Comparison of ENCODE assay signal across 10 cellular contexts in genomic region chr3:16887130-16887529, GRCh38. TPM values are rescaled to one million over a fixed set of nuclear protein-coding genes. Genes with fewer than 3 reads are reported as not detected.
A peak's percentile ranks its signal among the peaks of the same experiment; 100 is the strongest.
DNase-seq lines count a peak whose midpoint lies in the region; TF ChIP-seq lines count a peak whose summit lies in the region.
"Had no signal": no experiment of that assay in that cellular context is flagged by ENCODE, and none has a peak within 500 bp of the region (broad histone marks: within the 10 kb centered on the region; RNA-seq: fewer than 3 reads in every experiment).

No MANE protein-coding gene starts in this region.

- intact Hi-C loops in PC-9 (cut with micrococcal nuclease; ENCODE audit: unreplicated experiment) (no loop called here), testis (cut with DNase I; ENCODE audit: low total_unique reads) (no loop called here), Calu3 (cut with micrococcal nuclease; ENCODE audit: unreplicated experiment) (loop anchor here (5.0 to 10.0 kb wide), 4 partner anchors 125 to 348 kb away; partner anchors contain the start of gene DAZL)

- TF ChIP-seq CTCF in PC-9 (conservative IDR thresholded peaks at IDR 0.05) (no peak), glutamatergic neuron (IDR thresholded peaks at IDR 0.05; ENCODE audit: partially characterized antibody, unreplicated experiment) (no peak), testis (IDR thresholded peaks at IDR 0.05) (no peak), Calu3 (IDR thresholded peaks at IDR 0.05; ENCODE audit: unreplicated experiment) (no peak)

- H3K4me1 ChIP-seq in PC-9 (replicated peaks; ENCODE audit: insufficient read depth) (peaks cover 27% of the 10 kb centered on the region), testis (peaks cover 6% of the 10 kb centered on the region)

- peak overlapping the region; percentile 98 for H3K27ac Mint-ChIP-seq in activated naive CD4-positive, alpha-beta T cell treated with anti-CD3 and anti-CD28 coated beads, Interleukin-2, amount 50 U/mL, for 24 hours
- H3K27ac Mint-ChIP-seq in glutamatergic neuron (ENCODE audit: unreplicated experiment) (peak overlapping the region; percentile 97), Calu3 (ENCODE audit: unreplicated experiment) (no peak overlapping the region)

- peak overlapping the region; percentile 92 for H3K4me2 ChIP-seq in PC-9

- H3K4me3 ChIP-seq in PC-9, result peak overlapping the region; percentile 98; the same call in 1 of the 2 replicates
- H3K4me3 ChIP-seq in testis, result peak overlapping the region in 1 of 2 donors; percentile 85

- H3K4me1 Mint-ChIP-seq in activated naive CD4-positive, alpha-beta T cell treated with anti-CD3 and anti-CD28 coated beads, Interleukin-2, amount 50 U/mL, for 24 hours, result peaks cover 69% of the 10 kb centered on the region
- H3K4me1 Mint-ChIP-seq in glutamatergic neuron (ENCODE audit: low read depth, unreplicated experiment), result peaks cover 60% of the 10 kb centered on the region
- H3K4me1 Mint-ChIP-seq in Calu3 (ENCODE audit: low read depth, unreplicated experiment), result peaks cover 25% of the 10 kb centered on the region

- no peak for DNase-seq in activated naive CD4-positive, alpha-beta T cell (lab: John Stamatoyannopoulos, UW)
- no peak for DNase-seq in PC-9
- no peak for DNase-seq in glutamatergic neuron
- DNase-seq in testis, result no peak
- no peak for DNase-seq in Calu3
- no peak for DNase-seq in NCI-H1436 (lab: John Stamatoyannopoulos, UW)
- no peak for DNase-seq in NCI-H2227 (lab: John Stamatoyannopoulos, UW; ENCODE audit: unreplicated experiment)
- DNase-seq: brain microvascular endothelial cell, GF-D8 had no signal

- no TSS peak for BruUV-seq in PC-9 (replicated peaks; lab: Mats Ljungman, UMichigan)
- BruUV-seq in Calu3 (replicated peaks; lab: Mats Ljungman, UMichigan), result no TSS peak

- POLR2A ChIA-PET in PC-9 (lab: Charles Lee; ENCODE audit: unreplicated experiment), result no interaction called here

- H3K9me3 ChIP-seq in PC-9 (ENCODE audit: insufficient read depth, low read depth) (no peaks in the 10 kb centered on the region), testis (no peaks in the 10 kb centered on the region)

- H3F3A ChIP-seq in PC-9 (ENCODE audit: insufficient read depth, low read depth), result peaks cover 5% of the 10 kb centered on the region

- CTCF ChIA-PET in PC-9 (lab: Charles Lee), result no interaction called here
- CTCF ChIA-PET in Calu3 (lab: Charles Lee), result interaction anchor here (0.8 kb wide), 1 partner anchor 139 kb away, joined by 3 read pairs; no protein-coding TSS in a partner anchor

- H3K9me3 Mint-ChIP-seq in activated naive CD4-positive, alpha-beta T cell treated with anti-CD3 and anti-CD28 coated beads, Interleukin-2, amount 50 U/mL, for 24 hours, result no peaks in the 10 kb centered on the region
- H3K9me3 Mint-ChIP-seq in glutamatergic neuron (ENCODE audit: unreplicated experiment) (peaks cover 14% of the 10 kb centered on the region), Calu3 (ENCODE audit: low read depth, unreplicated experiment) (no peaks in the 10 kb centered on the region)

- no peaks in the 10 kb centered on the region; the same call in 1 of the 2 replicates for H3K9me2 ChIP-seq in PC-9 (ENCODE audit: insufficient read depth)

- no peaks in the 10 kb centered on the region for H3K36me3 Mint-ChIP-seq in activated naive CD4-positive, alpha-beta T cell treated with anti-CD3 and anti-CD28 coated beads, Interleukin-2, amount 50 U/mL, for 24 hours
- H3K36me3 Mint-ChIP-seq in glutamatergic neuron (ENCODE audit: unreplicated experiment), result no peaks in the 10 kb centered on the region
- peaks cover 20% of the 10 kb centered on the region for H3K36me3 Mint-ChIP-seq in Calu3 (ENCODE audit: insufficient read depth, unreplicated experiment)

- no peaks in the 10 kb centered on the region for H3K27me3 Mint-ChIP-seq in activated naive CD4-positive, alpha-beta T cell treated with anti-CD3 and anti-CD28 coated beads, Interleukin-2, amount 50 U/mL, for 24 hours
- H3K27me3 Mint-ChIP-seq in glutamatergic neuron (ENCODE audit: unreplicated experiment), result peaks cover 3% of the 10 kb centered on the region
- H3K27me3 Mint-ChIP-seq in Calu3 (ENCODE audit: unreplicated experiment), result no peaks in the 10 kb centered on the region

- peak overlapping the region; percentile 96 for H3K4me3 Mint-ChIP-seq in activated naive CD4-positive, alpha-beta T cell treated with anti-CD3 and anti-CD28 coated beads, Interleukin-2, amount 50 U/mL, for 24 hours
- peak overlapping the region; percentile 98 for H3K4me3 Mint-ChIP-seq in glutamatergic neuron (ENCODE audit: unreplicated experiment)
- no peak overlapping the region for H3K4me3 Mint-ChIP-seq in Calu3 (ENCODE audit: low read depth, unreplicated experiment)

- peaks cover 57% of the 10 kb centered on the region for H3K79me2 ChIP-seq in PC-9 (ENCODE audit: low read depth)

- no peaks in the 10 kb centered on the region for H4K20me1 ChIP-seq in PC-9 (ENCODE audit: insufficient read depth)

- no peaks in the 10 kb centered on the region for H3K27me3 ChIP-seq in PC-9 (ENCODE audit: insufficient read depth, low read depth)
- H3K27me3 ChIP-seq in testis, result no peaks in the 10 kb centered on the region
- H3K27me3 ChIP-seq: brain microvascular endothelial cell had no signal

- TF ChIP-seq POLR2A in testis (IDR thresholded peaks at IDR 0.05), result no peak

- 66 to 76% methylated on average over 1 of the region's 1 CpG for WGBS in testis, 2 donors

- H3K27ac ChIP-seq in PC-9, result no peak overlapping the region
- peak overlapping the region; percentile 52 to 96 for H3K27ac ChIP-seq in testis
- H3K27ac ChIP-seq: brain microvascular endothelial cell had no signal

- H3K36me3 ChIP-seq in PC-9 (ENCODE audit: low read depth), result no peaks in the 10 kb centered on the region
- no peaks in the 10 kb centered on the region for H3K36me3 ChIP-seq in testis (ENCODE audit: low read depth, missing control alignments)
- H3K36me3 ChIP-seq: brain microvascular endothelial cell had no signal

- no peak overlapping the region for H2AFZ ChIP-seq in PC-9

RNA-seq across cellular contexts. Expression of gene PLCL2, which starts 2.4 kb away (rescaled TPM):
- total RNA-seq in PC-9 (2021) (4.4 and 4.6 TPM in 2 replicates), glutamatergic neuron (ENCODE audit: unreplicated experiment) (71.1 TPM), testis (10 to 100 TPM; 15.0 to 23.0 TPM), Calu3 (2022) (5.4 and 5.8 TPM in 2 replicates)
- polyA plus RNA-seq in testis (ENCODE audit: insufficient read depth, low read depth, low replicate concordance), result 10.7 TPM
